8 cellular contexts compared by ENCODE assay signal in the genomic region with DNA sequence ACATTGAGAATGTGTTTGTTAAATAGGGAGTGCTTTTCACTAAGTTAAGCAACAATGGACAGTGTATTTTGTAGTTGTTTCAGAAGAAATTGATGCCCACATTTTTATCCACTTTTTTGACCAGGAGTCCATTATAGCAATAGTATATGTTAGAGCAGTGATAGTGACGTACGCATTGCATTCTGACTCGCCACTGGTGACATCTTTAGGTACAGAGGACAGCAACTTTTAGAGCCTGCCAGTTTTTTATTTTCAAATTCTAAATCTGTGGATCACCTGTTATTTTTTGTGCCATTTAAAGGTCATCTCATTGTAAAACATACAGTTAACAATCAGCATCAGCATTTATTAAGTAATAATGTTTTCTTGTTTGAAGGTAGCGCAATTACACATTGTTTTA. TPM values are rescaled to one million over a fixed set of nuclear protein-coding genes. Genes with fewer than 3 reads are reported as not detected.
DNase-seq lines count a peak whose midpoint lies in the region; ATAC-seq and TF ChIP-seq lines count a peak whose summit lies in the region.

No MANE protein-coding gene starts in this region.

- H3K9me3 Mint-ChIP-seq in activated CD4-positive, alpha-beta T cell treated with anti-CD3 and anti-CD28 coated beads, Interleukin-2, amount 10 ng/mL, durations not matched to agents 24 days and 14 days = peaks cover 4% of the 10 kb centered on the region

- no peak for ATAC-seq in right cardiac atrium
- ATAC-seq in GM18511 (IDR thresholded peaks at IDR 0.05; ENCODE audit: unreplicated experiment) = no peak

- no peaks in the 10 kb centered on the region for H3K36me3 ChIP-seq in spleen

- H3K27me3 ChIP-seq in right cardiac atrium (ENCODE audit: control insufficient read depth, insufficient read depth) (no peaks in the 10 kb centered on the region), spleen (replicated peaks in 1 of 7) (no peaks in the 10 kb centered on the region)

- intact Hi-C loops in activated CD4-positive, alpha-beta T cell treated with anti-CD3 and anti-CD28 coated beads, Interleukin-2, amount 10 ng/mL, durations not matched to agents 24 days and 14 days (cut with micrococcal nuclease) = loop anchor here (5.0 kb wide), 1 partner anchor 34 kb away; no protein-coding TSS in a partner anchor
- intact Hi-C loops in right cardiac atrium (cut with DNase I) (loop anchor here in 1 of 4 donors (5.0 kb wide), 1 partner anchor 51 kb away; a partner anchor contains a TSS), spleen (cut with DNase I; ENCODE audit: low total_unique reads) (no loop called here)

- no peak overlapping the region for H3K27ac ChIP-seq in right cardiac atrium (ENCODE audit: low read length)
- H3K27ac ChIP-seq in spleen = peak overlapping the region in 1 of 8 donors; percentile 95

- peaks cover 10% of the 10 kb centered on the region for H3K27me3 Mint-ChIP-seq in activated CD4-positive, alpha-beta T cell treated with anti-CD3 and anti-CD28 coated beads, Interleukin-2, amount 10 ng/mL, durations not matched to agents 24 days and 14 days

- H3K4me1 ChIP-seq in right cardiac atrium (ENCODE audit: control insufficient read depth, insufficient read depth, low read length) = no peaks in the 10 kb centered on the region
- peaks cover 5 to 69% (median 43%) of the 10 kb centered on the region in 6 donors for H3K4me1 ChIP-seq in spleen

- WGBS in right cardiac atrium = 80% methylated on average over 4 of the region's 4 CpGs
- WGBS in spleen, 5 donors = 91 to 94% (median 94%) methylated on average over 4 of the region's 4 CpGs

- H3K36me3 Mint-ChIP-seq in activated CD4-positive, alpha-beta T cell treated with anti-CD3 and anti-CD28 coated beads, Interleukin-2, amount 10 ng/mL, durations not matched to agents 24 days and 14 days (ENCODE audit: low read depth) = peaks cover 11% of the 10 kb centered on the region

- peaks cover 29% of the 10 kb centered on the region for H3K4me1 Mint-ChIP-seq in activated CD4-positive, alpha-beta T cell treated with anti-CD3 and anti-CD28 coated beads, Interleukin-2, amount 10 ng/mL, durations not matched to agents 24 days and 14 days

- TF ChIP-seq CTCF in WI38 (IDR thresholded peaks at IDR 0.05; ENCODE audit: low read depth, low read length) = no peak
- no peak for TF ChIP-seq CTCF in spleen (IDR thresholded peaks at IDR 0.05 in 8 of 11, conservative IDR thresholded peaks at IDR 0.05 in 3 of 11)

- H3K9me3 ChIP-seq in right cardiac atrium (ENCODE audit: control insufficient read depth, low read length) = no peaks in the 10 kb centered on the region
- H3K9me3 ChIP-seq in spleen = no peaks in the 10 kb centered on the region

- peak overlapping the region; percentile 75 for H3K4me3 ChIP-seq in WI38 (ENCODE audit: low read depth, low read length)
- H3K4me3 ChIP-seq in right cardiac atrium (ENCODE audit: low read length) = peak overlapping the region; percentile 85
- peak overlapping the region in 6 of 8 donors; percentile 86 to 98 (median 92) for H3K4me3 ChIP-seq in spleen

- TF ChIP-seq POLR2A in spleen (IDR thresholded peaks at IDR 0.05) = no peak

- H3K27ac Mint-ChIP-seq in activated CD4-positive, alpha-beta T cell treated with anti-CD3 and anti-CD28 coated beads, Interleukin-2, amount 10 ng/mL, durations not matched to agents 24 days and 14 days = no peak overlapping the region

- no peak for DNase-seq in activated CD4-positive, alpha-beta T cell treated with anti-CD3 and anti-CD28 coated beads, Interleukin-2, amount 10 ng/mL, durations not matched to agents 24 days and 14 days
- DNase-seq in activated CD4-positive, alpha-beta T cell treated with anti-CD3 and anti-CD28 coated beads for 48 hours = no peak
- DNase-seq in right cardiac atrium (no peak), spleen (no peak), epidermal melanocyte (ENCODE audit: insufficient read length, low spot score) (no peak), GM19238 (ENCODE audit: insufficient read length, low spot score) (no peak)

- peak overlapping the region; percentile 98 for H3K4me3 Mint-ChIP-seq in activated CD4-positive, alpha-beta T cell treated with anti-CD3 and anti-CD28 coated beads, Interleukin-2, amount 10 ng/mL, durations not matched to agents 24 days and 14 days

RNA-seq across cellular contexts. Expression of a gene that starts 1.4 kb away (rescaled TPM):
- total RNA-seq in activated CD4-positive, alpha-beta T cell treated with anti-CD3 and anti-CD28 coated beads, Interleukin-2, amount 10 ng/mL, durations not matched to agents 24 days and 14 days = 15.1 and 19.4 TPM in 2 replicates
- total RNA-seq in right cardiac atrium (10 to 100 TPM; 28.0 to 40.3 (median 33.1) TPM), spleen (10 to 100 TPM; 23.8 to 34.6 (median 28.2) TPM)
- polyA plus RNA-seq in right cardiac atrium (37.0 TPM), spleen (10 to 100 TPM; 13.5 to 17.5 (median 16.1) TPM)

RNA-seq across cellular contexts. Expression of a gene that starts 49.0 kb away (rescaled TPM):
- total RNA-seq in activated CD4-positive, alpha-beta T cell treated with anti-CD3 and anti-CD28 coated beads, Interleukin-2, amount 10 ng/mL, durations not matched to agents 24 days and 14 days = 102 and 108 TPM in 2 replicates
- total RNA-seq in right cardiac atrium = 10 to 100 TPM; 26.6 to 34.0 (median 30.0) TPM
- 11.1 TPM for polyA plus RNA-seq in right cardiac atrium
- total RNA-seq in spleen = 10 to 100 TPM; 20.7 to 39.2 (median 37.0) TPM
- polyA plus RNA-seq in spleen = 10 to 100 TPM in 2 of 3 donors, 1 to 10 TPM in 1; 7.6 to 12.9 (median 12.0) TPM
